Comparison of ENCODE assay signal across 25 cellular contexts in the genomic region with DNA sequence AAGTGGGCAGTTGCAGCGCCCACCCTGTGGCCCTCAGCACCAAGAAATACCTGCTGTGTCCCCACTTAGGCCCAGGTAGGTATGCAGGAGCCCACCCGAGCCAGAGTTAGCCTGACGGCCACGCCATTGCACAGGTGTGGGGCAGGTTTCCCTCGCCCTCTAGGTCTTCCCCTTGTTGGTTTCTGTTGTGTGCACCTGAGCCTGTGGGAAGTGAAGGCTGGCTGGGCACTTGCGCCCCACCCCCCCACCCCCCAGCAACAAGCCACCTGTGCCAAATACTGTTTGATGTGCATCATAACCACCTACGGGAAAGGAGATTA. TPM values are rescaled to one million over a fixed set of nuclear protein-coding genes. Genes with fewer than 3 reads are reported as not detected.
DNase-seq lines count a peak whose midpoint lies in the region; ATAC-seq, FAIRE-seq and TF ChIP-seq lines count a peak whose summit lies in the region.
"Had no signal": no experiment of that assay in that cellular context is flagged by ENCODE, and none has a peak within 500 bp of the region (broad histone marks: within the 10 kb centered on the region; RNA-seq: fewer than 3 reads in every experiment).

A gene with protein sequence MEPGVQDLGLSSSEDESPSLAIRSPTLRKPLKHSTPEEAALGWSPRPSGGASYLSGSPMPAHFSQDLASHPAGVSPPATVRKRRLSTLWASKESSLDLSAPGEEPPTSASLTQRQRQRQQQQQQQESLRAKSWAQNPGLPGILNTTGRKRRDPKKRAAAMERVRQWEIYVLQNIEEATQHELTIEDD (minus strand): TSS at position 48 of the 320 bp plus-strand sequence. CDS start 75 bp downstream, outside the sequence.

- DNase-seq in HepG2 (ENCODE audit: low spot score) (no peak), right lobe of liver (no peak), MM.1S (no peak), mesenchymal stem cell (no peak)
- DNase-seq in activated T-cell treated with anti-CD3 and anti-CD28 coated beads, Interleukin-2, amount 50 U/mL, for 24 hours = no peak
- DNase-seq: 8988T; ACHN; AML-193; BE2C; CD4-positive, alpha-beta T cell; CD8-positive, alpha-beta memory T cell; DMS 273 treated with DMSO at 0.1 percent for 48 hours; EL; GDM1; GOT3; H7; HCEC 1CT had no signal

- H3K27ac ChIP-seq in HepG2 (ENCODE audit: extremely low read length, insufficient read depth, low read length) (peak within 1 kb of the TSS; percentile 56), right lobe of liver (no peak within 1 kb of the TSS), MM.1S (ENCODE audit: low read length) (peak within 1 kb of the TSS; percentile 70; the same call in 1 of the 2 replicates), mesenchymal stem cell (ENCODE audit: low read length, poor library complexity, severe bottlenecking) (no peak within 1 kb of the TSS)
- H3K27ac ChIP-seq: BLaER1 treated with 17β-estradiol and CSF1 and Interleukin-3, amounts not matched to agents 10 nM and 100 nM had no signal

- no peaks in the 10 kb centered on the region for H3K79me1 ChIP-seq in mesenchymal stem cell (replicated peaks; ENCODE audit: low read length, poor library complexity, severe bottlenecking)

- peak within 1 kb of the TSS in 1 of 2 experiments; percentile 57 for H2BK12ac ChIP-seq in mesenchymal stem cell (ENCODE audit: low read length in 2 of 2)

- H3K4me3 ChIP-seq in HepG2 (replicated peaks in 1 of 3; ENCODE audit: insufficient read depth in 1 of 3, low read depth in 2 of 3, low read length in 3 of 3) (peak within 1 kb of the TSS in 1 of 3 experiments; percentile 33; a peak in 2 of 6 replicates), right lobe of liver (no peak within 1 kb of the TSS), MM.1S (ENCODE audit: low read length) (no peak within 1 kb of the TSS), mesenchymal stem cell (ENCODE audit: insufficient read depth in 1 of 2, low read depth in 1 of 2, low read length in 2 of 2) (no peak within 1 kb of the TSS)
- H3K4me3 ChIP-seq: A549; BLaER1 treated with 17β-estradiol and CSF1 and Interleukin-3, amounts not matched to agents 10 nM and 100 nM; GM12878 had no signal

- no peak within 1 kb of the TSS for H2AFZ ChIP-seq in HepG2 (ENCODE audit: low read length)
- H2AFZ ChIP-seq in MM.1S (ENCODE audit: low read length) = peak within 1 kb of the TSS; percentile 46
- H2AFZ ChIP-seq in mesenchymal stem cell (ENCODE audit: low read depth, low read length) = no peak within 1 kb of the TSS

- ATAC-seq in HepG2 = no peak
- no peak for ATAC-seq in right lobe of liver
- ATAC-seq in HG03565 (IDR thresholded peaks at IDR 0.05; ENCODE audit: unreplicated experiment) = no peak
- no peak for ATAC-seq in GM19395 (IDR thresholded peaks at IDR 0.05; ENCODE audit: unreplicated experiment)
- ATAC-seq: GM12878 had no signal

- H3K9ac ChIP-seq in HepG2 (ENCODE audit: insufficient read depth, low read depth, low read length) = no peak within 1 kb of the TSS; the same call in 1 of the 2 replicates
- H3K9ac ChIP-seq in MM.1S (ENCODE audit: low read length) = no peak within 1 kb of the TSS
- H3K9ac ChIP-seq in mesenchymal stem cell (ENCODE audit: low read length) = no peak within 1 kb of the TSS
- H3K9ac ChIP-seq: BLaER1 treated with 17β-estradiol and CSF1 and Interleukin-3, amounts not matched to agents 10 nM and 100 nM had no signal

- WGBS in HepG2 (ENCODE audit: low lambda C conversion rate) = 96% methylated on average over 7 of the region's 7 CpGs
- WGBS in right lobe of liver (ENCODE audit: insufficient coverage, low coverage, low lambda C conversion rate, missing lambda C conversion rate) = 25% methylated on average over 2 of the region's 7 CpGs
- 94% methylated on average over 5 of the region's 7 CpGs for WGBS in mesenchymal stem cell

- H3K4me3 Mint-ChIP-seq in activated T-cell treated with anti-CD3 and anti-CD28 coated beads, Interleukin-2, amount 50 U/mL, for 24 hours = no peak within 1 kb of the TSS
- H3K4me3 Mint-ChIP-seq: CD4-positive, alpha-beta T cell; CD8-positive, alpha-beta memory T cell had no signal

- peak within 1 kb of the TSS; percentile 31 for H4K91ac ChIP-seq in mesenchymal stem cell (ENCODE audit: low read length)

- H3K27me3 ChIP-seq in HepG2 (ENCODE audit: control insufficient read depth in 1 of 2, insufficient read depth in 2 of 2, low read length in 2 of 2) (no peaks in the 10 kb centered on the region), right lobe of liver (no peaks in the 10 kb centered on the region), MM.1S (replicated peaks; ENCODE audit: insufficient read depth, low read length) (no peaks in the 10 kb centered on the region), mesenchymal stem cell (ENCODE audit: control insufficient read depth in 1 of 2, insufficient read depth in 1 of 2, low read length in 2 of 2) (no peaks in the 10 kb centered on the region)
- H3K27me3 ChIP-seq: BE2C; BLaER1 treated with 17β-estradiol and CSF1 and Interleukin-3, amounts not matched to agents 10 nM and 100 nM had no signal

- CTCF ChIA-PET in HepG2 (lab: Yijun Ruan, JAX; ENCODE audit: low intra/inter-chr PET ratio, low total read pairs) = interaction anchor here (0.8 to 2.5 kb wide), 5 partner anchors 9 to 50 kb away, joined by 3 to 11 read pairs (median 6); no protein-coding TSS in a partner anchor

- H2BK5ac ChIP-seq in mesenchymal stem cell (ENCODE audit: low read depth, low read length, poor library complexity, severe bottlenecking) = no peak within 1 kb of the TSS

- peaks cover 4% of the 10 kb centered on the region for H3K9me3 Mint-ChIP-seq in activated T-cell treated with anti-CD3 and anti-CD28 coated beads, Interleukin-2, amount 50 U/mL, for 24 hours
- H3K9me3 Mint-ChIP-seq: CD4-positive, alpha-beta T cell had no signal

- H3K27ac Mint-ChIP-seq in activated T-cell treated with anti-CD3 and anti-CD28 coated beads, Interleukin-2, amount 50 U/mL, for 24 hours = no peak within 1 kb of the TSS
- H3K27ac Mint-ChIP-seq: CD14-positive monocyte; CD4-positive, alpha-beta T cell; CD8-positive, alpha-beta memory T cell had no signal

- H3K9me3 ChIP-seq in HepG2 (ENCODE audit: low read length) (peaks cover 7% of the 10 kb centered on the region; the same call in 1 of the 2 replicates), right lobe of liver (no peaks in the 10 kb centered on the region), MM.1S (replicated peaks; ENCODE audit: insufficient read depth, low read length) (no peaks in the 10 kb centered on the region), mesenchymal stem cell (ENCODE audit: control insufficient read depth, low read length) (no peaks in the 10 kb centered on the region)
- H3K9me3 ChIP-seq: BE2C had no signal

- H3F3A ChIP-seq in MM.1S (ENCODE audit: insufficient read depth, low read length) = peaks cover 15% of the 10 kb centered on the region; the same call in 1 of the 2 replicates

- H3K4me1 ChIP-seq in HepG2 (ENCODE audit: insufficient read depth, low read length) (peaks cover 66% of the 10 kb centered on the region), right lobe of liver (no peaks in the 10 kb centered on the region), MM.1S (ENCODE audit: low read length) (peaks cover 33% of the 10 kb centered on the region), mesenchymal stem cell (ENCODE audit: control insufficient read depth, insufficient read depth, low read depth, low read length) (peaks cover 3% of the 10 kb centered on the region)
- H3K4me1 ChIP-seq: BE2C; BLaER1 treated with 17β-estradiol and CSF1 and Interleukin-3, amounts not matched to agents 10 nM and 100 nM had no signal

- no peak for TF ChIP-seq POLR2A in HepG2 (IDR thresholded peaks at IDR 0.05; ENCODE audit: insufficient read depth in 1 of 2, low read depth in 2 of 2, low read length in 2 of 2)
- TF ChIP-seq POLR2A in right lobe of liver (IDR thresholded peaks at IDR 0.05) = no peak

- TF ChIP-seq EP300 in HepG2 (IDR thresholded peaks at IDR 0.05; ENCODE audit: low read depth in 2 of 2, low read length in 2 of 2) (no peak), HepG2 (CRISPR knock-in tag; IDR thresholded peaks at IDR 0.05; ENCODE audit: borderline replicate concordance) (no peak)

- no peak for TF ChIP-seq RAD21 in HepG2 (CRISPR knock-in tag; IDR thresholded peaks at IDR 0.05)

- H2BK120ac ChIP-seq in mesenchymal stem cell (ENCODE audit: low read depth, low read length) = no peak within 1 kb of the TSS

- H2AK5ac ChIP-seq in mesenchymal stem cell (ENCODE audit: low read length, severe bottlenecking) = no peak within 1 kb of the TSS

- H2BK15ac ChIP-seq in mesenchymal stem cell (ENCODE audit: low read depth, poor library complexity, severe bottlenecking) = peak within 1 kb of the TSS; percentile 16

- no peak for FAIRE-seq in HepG2 (lab: Jason Lieb, UNC)
- FAIRE-seq: A549, D721Med, GM12878, GM19239 had no signal

- no peaks in the 10 kb centered on the region for H3K36me3 Mint-ChIP-seq in activated T-cell treated with anti-CD3 and anti-CD28 coated beads, Interleukin-2, amount 50 U/mL, for 24 hours (ENCODE audit: low read depth)
- H3K36me3 Mint-ChIP-seq: CD14-positive monocyte; CD8-positive, alpha-beta memory T cell had no signal

- H3K9me2 ChIP-seq in MM.1S (replicated peaks; ENCODE audit: insufficient read depth, low read length) = no peaks in the 10 kb centered on the region

- intact Hi-C loops in HepG2 (cut with micrococcal nuclease; ENCODE audit: unreplicated experiment) (loop anchor here (5.0 kb wide), 1 partner anchor 34 kb away; no protein-coding TSS in a partner anchor), right lobe of liver (cut with DNase I) (no loop called here)

- POLR2A ChIA-PET in HepG2 (lab: Yijun Ruan, JAX) = interaction anchor here (3.7 to 8.5 kb wide), 3 partner anchors 10 to 21 kb away, joined by 38 to 117 read pairs (median 64); a partner anchor contains a TSS

- H3K36me3 ChIP-seq in HepG2 (replicated peaks in 1 of 2; ENCODE audit: control insufficient read depth in 1 of 2, insufficient read depth in 2 of 2, low read length in 2 of 2) = no peaks in the 10 kb centered on the region
- no peaks in the 10 kb centered on the region for H3K36me3 ChIP-seq in right lobe of liver
- no peaks in the 10 kb centered on the region for H3K36me3 ChIP-seq in MM.1S (replicated peaks; ENCODE audit: insufficient read depth, low read length)
- H3K36me3 ChIP-seq in mesenchymal stem cell (ENCODE audit: control insufficient read depth in 1 of 2, insufficient read depth in 2 of 2, low read depth in 1 of 2, low read length in 2 of 2) = no peaks in the 10 kb centered on the region
- H3K36me3 ChIP-seq: BE2C; BLaER1 treated with 17β-estradiol and CSF1 and Interleukin-3, amounts not matched to agents 10 nM and 100 nM had no signal

- no peak within 1 kb of the TSS for H3K18ac ChIP-seq in mesenchymal stem cell (ENCODE audit: low read depth in 1 of 2, low read length in 2 of 2)

- peak within 1 kb of the TSS; percentile 46 for H3K4me2 ChIP-seq in HepG2 (ENCODE audit: low read depth, low read length)
- H3K4me2 ChIP-seq in MM.1S (ENCODE audit: low read depth, low read length) = peak within 1 kb of the TSS; percentile 33
- no peak within 1 kb of the TSS for H3K4me2 ChIP-seq in mesenchymal stem cell (ENCODE audit: low read length, poor library complexity, severe bottlenecking)
- H3K4me2 ChIP-seq: A549; BLaER1 treated with 17β-estradiol and CSF1 and Interleukin-3, amounts not matched to agents 10 nM and 100 nM had no signal

- no peak within 1 kb of the TSS for H3K14ac ChIP-seq in mesenchymal stem cell (ENCODE audit: low read length in 2 of 2)

- H4K8ac ChIP-seq in mesenchymal stem cell (ENCODE audit: low read length) = no peak within 1 kb of the TSS

- no TSS peak for BruUV-seq in HepG2 (replicated peaks; lab: Mats Ljungman, UMichigan)

- H4K20me1 ChIP-seq in HepG2 (ENCODE audit: insufficient read depth, low read length) (no peaks in the 10 kb centered on the region), MM.1S (ENCODE audit: insufficient read depth, low read length) (no peaks in the 10 kb centered on the region)
- H4K20me1 ChIP-seq: BLaER1 treated with 17β-estradiol and CSF1 and Interleukin-3, amounts not matched to agents 10 nM and 100 nM had no signal

- peak within 1 kb of the TSS in 1 of 2 experiments; percentile 17 for H3K4ac ChIP-seq in mesenchymal stem cell (ENCODE audit: low read depth in 1 of 2, low read length in 2 of 2)

- H3K79me2 ChIP-seq in HepG2 (ENCODE audit: insufficient read depth, low read length) (no peaks in the 10 kb centered on the region), MM.1S (ENCODE audit: low read length) (no peaks in the 10 kb centered on the region)

- H3K4me1 Mint-ChIP-seq in activated T-cell treated with anti-CD3 and anti-CD28 coated beads, Interleukin-2, amount 50 U/mL, for 24 hours (ENCODE audit: low read depth) = no peaks in the 10 kb centered on the region
- H3K4me1 Mint-ChIP-seq: CD14-positive monocyte; CD8-positive, alpha-beta memory T cell had no signal

- H3K23ac ChIP-seq in mesenchymal stem cell (ENCODE audit: low read length in 2 of 2) = no peak within 1 kb of the TSS

- peaks cover 12% of the 10 kb centered on the region for H3K27me3 Mint-ChIP-seq in activated T-cell treated with anti-CD3 and anti-CD28 coated beads, Interleukin-2, amount 50 U/mL, for 24 hours

- TF ChIP-seq CTCF in HepG2 (CRISPR knock-in tag; IDR thresholded peaks at IDR 0.05) = no peak
- no peak for TF ChIP-seq CTCF in right lobe of liver (IDR thresholded peaks at IDR 0.05)
- no peak for TF ChIP-seq CTCF in MM.1S (IDR thresholded peaks at IDR 0.05; ENCODE audit: low read length)

- in situ Hi-C loops in HepG2 (cut with HindIII; ENCODE audit: extremely low pct_ligation_motif_present, low pct_unique_long_range_greater_than_20kb) = no loop called here

RNA-seq across cellular contexts. Expression of the gene that starts here (rescaled TPM):
- total RNA-seq in HepG2 (2016; rRNA removed; fragmentation: Illumina TruSeq; extraction: Trizol) (not detected in 2 replicates), right lobe of liver (under 1 TPM in 1 of 6 experiments, not detected in 5; 0.07 TPM)
- not detected in 2 replicates for total RNA-seq in HepG2 (2016; cell fraction: cytosol; rRNA removed; fragmentation: Illumina TruSeq; extraction: Trizol; ENCODE audit: low read depth)
- not detected in 2 replicates for total RNA-seq in HepG2 (2016; cell fraction: insoluble cytoplasmic fraction; rRNA removed; fragmentation: Illumina TruSeq; extraction: Trizol)
- not detected in 2 replicates for total RNA-seq in HepG2 (2016; cell fraction: membrane; rRNA removed; fragmentation: Illumina TruSeq; extraction: Trizol)
- total RNA-seq in HepG2 (2016; cell fraction: nucleus; rRNA removed; fragmentation: Illumina TruSeq; extraction: Trizol) = not detected in 2 replicates
- polyA plus RNA-seq in HepG2 (2011; rRNA removed) = 0.92 and 2.3 TPM in 2 replicates
- polyA plus RNA-seq in HepG2 (2011; cell fraction: cytosol; rRNA removed) = 0.56 and 1.3 TPM in 2 replicates
- polyA plus RNA-seq in HepG2 (2011; cell fraction: nucleus; rRNA removed) = 0.79 and 1.6 TPM in 2 replicates
- polyA plus RNA-seq in HepG2 (2012) = 1.8 and 2.3 TPM in 2 replicates
- polyA plus RNA-seq in HepG2 (2016; cell fraction: cytosol; fragmentation: Illumina TruSeq; extraction: Trizol; ENCODE audit: low read depth) = not detected in 2 replicates
- polyA plus RNA-seq in HepG2 (2016; cell fraction: insoluble cytoplasmic fraction; fragmentation: Illumina TruSeq; extraction: Trizol; ENCODE audit: low read depth) = not detected in 2 replicates
- polyA plus RNA-seq in HepG2 (2016; cell fraction: membrane; fragmentation: Illumina TruSeq; extraction: Trizol; ENCODE audit: low read depth) = not detected in 2 replicates
- not detected in 2 replicates for polyA plus RNA-seq in HepG2 (2016; cell fraction: nucleus; fragmentation: Illumina TruSeq; extraction: Trizol; ENCODE audit: insufficient read depth, low read depth)
- polyA minus RNA-seq in HepG2 (2011; rRNA and poly(A)+ RNA removed; ENCODE audit: low replicate concordance) = 0.34 TPM in 1 of 2 replicates, not detected in the other
- 0.35 and 0.59 TPM in 2 replicates for polyA minus RNA-seq in HepG2 (2011; cell fraction: cytosol; rRNA and poly(A)+ RNA removed)
- polyA minus RNA-seq in HepG2 (2011; cell fraction: nucleus; rRNA and poly(A)+ RNA removed) = 0.26 and 0.75 TPM in 2 replicates
- not detected for polyA plus RNA-seq in mesenchymal stem cell (2013, experiment 1 of 2)
- not detected for polyA plus RNA-seq in mesenchymal stem cell (2013, experiment 2 of 2)
- total RNA-seq: CD4-positive, alpha-beta T cell; CD8-positive, alpha-beta memory T cell; GM12878; H7 had no signal
- polyA plus RNA-seq: CD14-positive monocyte; CD8-positive, alpha-beta memory T cell had no signal

Comparison
In these comparisons a context has a peak if more than half of its experiments do, and no peak if none do; other contexts are left out.
1. H3K27ac ChIP-seq: peak in HepG2 (single experiment) and MM.1S (single experiment); none in right lobe of liver (0 of 3) and mesenchymal stem cell (single experiment).